ENCODE assay signal across 8 cellular contexts in genomic region chr19:5987077-5987818, GRCh38. TPM values are rescaled to one million over a fixed set of nuclear protein-coding genes. Genes with fewer than 3 reads are reported as not detected.
A peak's percentile ranks its signal among the peaks of the same experiment; 100 is the strongest.
DNase-seq lines count a peak whose midpoint lies in the region; ATAC-seq and TF ChIP-seq lines count a peak whose summit lies in the region.

No MANE protein-coding gene starts in this region.

- CTCF ChIA-PET in activated CD8-positive, alpha-beta memory T cell treated with anti-CD3 and anti-CD28 coated beads, Interleukin-2, amount 10 ng/mL, durations not matched to agents 7 days and 5 days (lab: Charles Lee) = interaction anchor here (0.7 to 8.1 kb wide), 22 partner anchors 9 to 232 kb away, joined by 3 to 82 read pairs (median 4); partner anchors contain the start of gene RANBP3

- H3K27ac Mint-ChIP-seq in activated CD8-positive, alpha-beta memory T cell treated with anti-CD3 and anti-CD28 coated beads, Interleukin-2, amount 10 ng/mL, durations not matched to agents 7 days and 5 days = peak overlapping the region; percentile 72
- no peak overlapping the region for H3K27ac Mint-ChIP-seq in endothelial cell (ENCODE audit: unreplicated experiment)

- peaks cover 46% of the 10 kb centered on the region for H3K4me1 Mint-ChIP-seq in activated CD8-positive, alpha-beta memory T cell treated with anti-CD3 and anti-CD28 coated beads, Interleukin-2, amount 10 ng/mL, durations not matched to agents 7 days and 5 days
- peaks cover 11% of the 10 kb centered on the region for H3K4me1 Mint-ChIP-seq in endothelial cell (ENCODE audit: unreplicated experiment)

- peak overlapping the region; percentile 64 for H3K4me3 Mint-ChIP-seq in activated CD8-positive, alpha-beta memory T cell treated with anti-CD3 and anti-CD28 coated beads, Interleukin-2, amount 10 ng/mL, durations not matched to agents 7 days and 5 days
- no peak overlapping the region for H3K4me3 Mint-ChIP-seq in endothelial cell (ENCODE audit: unreplicated experiment)

- DNase-seq in C1 segment of cervical spinal cord (lab: John Stamatoyannopoulos, UW) (peak in 12 of 14 donors; percentile 10 to 76 (median 48)), HT-29 (ENCODE audit: low spot score) (peak; percentile 77), NOMO-1 treated with DMSO at 0.1 percent for 48 hours (lab: John Stamatoyannopoulos, UW; ENCODE audit: unreplicated experiment) (peak; percentile 67), endothelial cell (ENCODE audit: low spot score) (peak; percentile 85), mucosa of gallbladder (ENCODE audit: low spot score) (peak; percentile 74)
- DNase-seq in activated CD8-positive, alpha-beta memory T cell treated with anti-CD3 and anti-CD28 coated beads, Interleukin-2, amount 10 ng/mL, durations not matched to agents 7 days and 5 days = peak; percentile 82
- DNase-seq in stimulated activated CD8-positive, alpha-beta memory T cell treated with anti-CD3 and anti-CD28 coated beads, Interleukin-2, amount 100 ng/mL, for 1 hour (ENCODE audit: low read depth in 2 of 2) = peak; percentile 52 to 56

- ATAC-seq in activated CD8-positive, alpha-beta memory T cell treated with anti-CD3 and anti-CD28 coated beads, Interleukin-2, amount 10 ng/mL, durations not matched to agents 7 days and 5 days = peak; percentile 22
- no peak for ATAC-seq in HG03045 (IDR thresholded peaks at IDR 0.05; ENCODE audit: unreplicated experiment)

- no peaks in the 10 kb centered on the region for H3K9me3 Mint-ChIP-seq in activated CD8-positive, alpha-beta memory T cell treated with anti-CD3 and anti-CD28 coated beads, Interleukin-2, amount 10 ng/mL, durations not matched to agents 7 days and 5 days (ENCODE audit: low read depth)
- H3K9me3 Mint-ChIP-seq in endothelial cell (ENCODE audit: unreplicated experiment) = no peaks in the 10 kb centered on the region

- peak; percentile 90 for TF ChIP-seq CTCF in endothelial cell (IDR thresholded peaks at IDR 0.05; ENCODE audit: unreplicated experiment)

- no peaks in the 10 kb centered on the region for H3K36me3 Mint-ChIP-seq in activated CD8-positive, alpha-beta memory T cell treated with anti-CD3 and anti-CD28 coated beads, Interleukin-2, amount 10 ng/mL, durations not matched to agents 7 days and 5 days
- H3K36me3 Mint-ChIP-seq in endothelial cell (ENCODE audit: low read depth, unreplicated experiment) = no peaks in the 10 kb centered on the region

- no peaks in the 10 kb centered on the region for H3K27me3 Mint-ChIP-seq in activated CD8-positive, alpha-beta memory T cell treated with anti-CD3 and anti-CD28 coated beads, Interleukin-2, amount 10 ng/mL, durations not matched to agents 7 days and 5 days
- H3K27me3 Mint-ChIP-seq in endothelial cell (ENCODE audit: unreplicated experiment) = peaks cover 6% of the 10 kb centered on the region

RNA-seq across cellular contexts. Expression of gene RANBP3, which starts 9.3 kb away (rescaled TPM):
- 62.1 and 79.3 TPM in 2 replicates for total RNA-seq in HT-29 (2014; rRNA removed; shearing (Covaris generic))
- 100 to 1,000 TPM in 1 of 2 experiments, 10 to 100 TPM in 1; 97.8 to 108 TPM for total RNA-seq in activated CD8-positive, alpha-beta memory T cell treated with anti-CD3 and anti-CD28 coated beads, Interleukin-2, amount 10 ng/mL, durations not matched to agents 7 days and 5 days
- total RNA-seq in endothelial cell (ENCODE audit: unreplicated experiment) (69.5 TPM), mucosa of gallbladder (75.5 TPM)
